In the genomic region with DNA sequence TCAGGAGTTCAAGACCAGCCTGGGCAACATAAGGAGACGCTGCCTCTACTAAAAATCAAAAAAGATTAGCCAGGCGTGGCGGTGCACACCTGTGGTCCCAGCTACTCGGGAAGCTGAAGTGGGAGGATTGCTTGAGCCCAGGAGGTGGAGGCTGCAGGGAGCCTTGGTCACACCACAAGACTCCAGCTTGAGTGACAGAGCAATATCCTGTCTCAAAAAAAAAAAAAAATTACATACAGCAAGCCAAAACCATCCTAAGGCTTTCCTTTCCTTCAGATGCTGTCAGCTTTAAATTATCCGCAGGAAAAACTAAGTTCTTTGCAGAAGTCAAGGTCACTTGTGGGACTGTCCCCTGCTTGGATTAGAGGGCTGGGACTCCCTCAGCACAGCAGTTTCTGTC, we compare ENCODE assay signal across 9 cellular contexts. TPM values are rescaled to one million over a fixed set of nuclear protein-coding genes. Genes with fewer than 3 reads are reported as not detected.
DNase-seq lines count a peak whose midpoint lies in the region; TF ChIP-seq lines count a peak whose summit lies in the region.
"Had no signal": no experiment of that assay in that cellular context is flagged by ENCODE, and none has a peak within 500 bp of the region (broad histone marks: within the 10 kb centered on the region; RNA-seq: fewer than 3 reads in every experiment).

No MANE protein-coding gene starts in this region.

- H3K27ac ChIP-seq in dorsolateral prefrontal cortex (peak overlapping the region in 34 of 59 donors; percentile 0 to 98 (median 92)), neural cell (ENCODE audit: low read length) (no peak overlapping the region)

- TF ChIP-seq EP300 in neural cell (conservative IDR thresholded peaks at IDR 0.05; ENCODE audit: poor library complexity, severe bottlenecking): no peak

- H3K9ac ChIP-seq in neural cell (ENCODE audit: low read length): peak overlapping the region; percentile 80

- no peaks in the 10 kb centered on the region for H3K36me3 ChIP-seq in neural cell (ENCODE audit: insufficient read depth, low read length)

- H3K4me3 ChIP-seq in NB4 (ENCODE audit: low read depth, low read length) (peak overlapping the region; percentile 92), dorsolateral prefrontal cortex (peak overlapping the region in 58 of 59 donors; percentile 70 to 99 (median 91)), neural cell (ENCODE audit: low read length) (peak overlapping the region; percentile 99)

- H3K9me3 ChIP-seq in neural cell (ENCODE audit: low read length): no peaks in the 10 kb centered on the region

- H3K27ac Mint-ChIP-seq in CD14-positive monocyte: peak overlapping the region in 6 of 7 donors; percentile 94 to 97 (median 96)

- peaks cover 51% of the 10 kb centered on the region for H3K4me1 Mint-ChIP-seq in CD14-positive monocyte

- H3K9me3 Mint-ChIP-seq in CD14-positive monocyte: no peaks in the 10 kb centered on the region

- intact Hi-C loops in CD14-positive monocyte (cut with micrococcal nuclease) (no loop called here), dorsolateral prefrontal cortex (cut with DNase I) (loop anchor here in 1 of 2 donors (2.0 kb wide), 1 partner anchor 166 kb away; no protein-coding TSS in a partner anchor)

- peaks cover 10 to 31% of the 10 kb centered on the region in 2 donors for H3K36me3 Mint-ChIP-seq in CD14-positive monocyte

- no peak overlapping the region for H2AFZ ChIP-seq in neural cell (ENCODE audit: low read depth, low read length)

- H3K4me2 ChIP-seq in neural cell (ENCODE audit: low read length): peak overlapping the region; percentile 87

- no peak for TF ChIP-seq RAD21 in neural cell (conservative IDR thresholded peaks at IDR 0.05)

- H3K27me3 ChIP-seq in dorsolateral prefrontal cortex (no peaks in the 10 kb centered on the region), neural cell (ENCODE audit: insufficient read depth, low read depth, low read length) (no peaks in the 10 kb centered on the region)

- TF ChIP-seq CTCF in CD14-positive monocyte (IDR thresholded peaks at IDR 0.05) (no peak), NB4 (IDR thresholded peaks at IDR 0.05; ENCODE audit: low read depth, low read length) (no peak), dorsolateral prefrontal cortex (IDR thresholded peaks at IDR 0.05 in 54 of 56, conservative IDR thresholded peaks at IDR 0.05 in 2 of 56; ENCODE audit: low read depth in 1 of 56, partially characterized antibody in 56 of 56) (no peak), neural cell (IDR thresholded peaks at IDR 0.05; ENCODE audit: poor library complexity, severe bottlenecking) (no peak)

- no peaks in the 10 kb centered on the region for H4K20me1 ChIP-seq in neural cell (ENCODE audit: insufficient read depth)

- no peak for TF ChIP-seq POLR2A in NB4 (IDR thresholded peaks at IDR 0.05; ENCODE audit: extremely low read depth, insufficient read length)

- peaks cover 26% of the 10 kb centered on the region for H3K79me2 ChIP-seq in neural cell (replicated peaks; ENCODE audit: insufficient read depth, low read length)

- H3K27me3 Mint-ChIP-seq in CD14-positive monocyte (ENCODE audit: low read depth in 3 of 3): peaks cover 0 to 2% (median 0%) of the 10 kb centered on the region in 3 donors

- peak overlapping the region; percentile 93 to 98 for H3K4me3 Mint-ChIP-seq in CD14-positive monocyte

- no peaks in the 10 kb centered on the region for H3F3A ChIP-seq in neural cell (ENCODE audit: insufficient read depth, low read length, poor library complexity, severe bottlenecking)

- DNase-seq in CD14-positive monocyte (ENCODE audit: low spot score) (no peak), NB4 (ENCODE audit: low read depth) (peak; percentile 27), dorsolateral prefrontal cortex (no peak), DMS 273 (lab: John Stamatoyannopoulos, UW; ENCODE audit: unreplicated experiment) (no peak), activated gamma-delta T cell treated with Interleukin-2 at 50 U/mL for 16 hours (no peak), NCI-H2171 treated with DMSO at 0.1 percent for 48 hours (lab: John Stamatoyannopoulos, UW) (no peak), hippocampal formation (lab: John Stamatoyannopoulos, UW) (no peak)
- DNase-seq: NCI-H1694 had no signal

- H3K9me2 ChIP-seq in neural cell (ENCODE audit: insufficient read depth, low read length): no peaks in the 10 kb centered on the region

TF ChIP-seq in neural cell, 6 proteins besides CTCF, POLR2A, EP300 and RAD21:
- TF ChIP-seq MXI1 (conservative IDR thresholded peaks at IDR 0.05; ENCODE audit: poor library complexity, severe bottlenecking) (no peak), EZH2 (IDR thresholded peaks at IDR 0.05; ENCODE audit: borderline replicate concordance, insufficient read depth, low read length, poor library complexity, severe bottlenecking) (no peak), TAF1 (IDR thresholded peaks at IDR 0.05; ENCODE audit: low read depth) (no peak), SMC3 (conservative IDR thresholded peaks at IDR 0.05; ENCODE audit: poor library complexity) (no peak), POLR2AphosphoS5 (IDR thresholded peaks at IDR 0.05) (no peak)
- TF ChIP-seq, protein P1, sequence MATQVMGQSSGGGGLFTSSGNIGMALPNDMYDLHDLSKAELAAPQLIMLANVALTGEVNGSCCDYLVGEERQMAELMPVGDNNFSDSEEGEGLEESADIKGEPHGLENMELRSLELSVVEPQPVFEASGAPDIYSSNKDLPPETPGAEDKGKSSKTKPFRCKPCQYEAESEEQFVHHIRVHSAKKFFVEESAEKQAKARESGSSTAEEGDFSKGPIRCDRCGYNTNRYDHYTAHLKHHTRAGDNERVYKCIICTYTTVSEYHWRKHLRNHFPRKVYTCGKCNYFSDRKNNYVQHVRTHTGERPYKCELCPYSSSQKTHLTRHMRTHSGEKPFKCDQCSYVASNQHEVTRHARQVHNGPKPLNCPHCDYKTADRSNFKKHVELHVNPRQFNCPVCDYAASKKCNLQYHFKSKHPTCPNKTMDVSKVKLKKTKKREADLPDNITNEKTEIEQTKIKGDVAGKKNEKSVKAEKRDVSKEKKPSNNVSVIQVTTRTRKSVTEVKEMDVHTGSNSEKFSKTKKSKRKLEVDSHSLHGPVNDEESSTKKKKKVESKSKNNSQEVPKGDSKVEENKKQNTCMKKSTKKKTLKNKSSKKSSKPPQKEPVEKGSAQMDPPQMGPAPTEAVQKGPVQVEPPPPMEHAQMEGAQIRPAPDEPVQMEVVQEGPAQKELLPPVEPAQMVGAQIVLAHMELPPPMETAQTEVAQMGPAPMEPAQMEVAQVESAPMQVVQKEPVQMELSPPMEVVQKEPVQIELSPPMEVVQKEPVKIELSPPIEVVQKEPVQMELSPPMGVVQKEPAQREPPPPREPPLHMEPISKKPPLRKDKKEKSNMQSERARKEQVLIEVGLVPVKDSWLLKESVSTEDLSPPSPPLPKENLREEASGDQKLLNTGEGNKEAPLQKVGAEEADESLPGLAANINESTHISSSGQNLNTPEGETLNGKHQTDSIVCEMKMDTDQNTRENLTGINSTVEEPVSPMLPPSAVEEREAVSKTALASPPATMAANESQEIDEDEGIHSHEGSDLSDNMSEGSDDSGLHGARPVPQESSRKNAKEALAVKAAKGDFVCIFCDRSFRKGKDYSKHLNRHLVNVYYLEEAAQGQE (IDR thresholded peaks at IDR 0.05; ENCODE audit: borderline replicate concordance): no peak

RNA-seq across cellular contexts. Expression of a gene that starts 1.3 kb away (rescaled TPM):
- 10 to 100 TPM; 55.7 to 86.1 TPM for polyA plus RNA-seq in CD14-positive monocyte
- total RNA-seq in dorsolateral prefrontal cortex: 100 to 1,000 TPM; 122 to 244 (median 194) TPM
- 65.7 and 101 TPM in 2 replicates for polyA plus RNA-seq in neural cell
- 88.1 and 99.0 TPM in 2 replicates for polyA minus RNA-seq in neural cell

RNA-seq across cellular contexts. Expression of a gene that starts 17.0 kb away (rescaled TPM):
- polyA plus RNA-seq in CD14-positive monocyte (100 to 1,000 TPM; 121 to 122 TPM), neural cell (169 and 175 TPM in 2 replicates)
- 100 to 1,000 TPM in 34 of 120 experiments, 10 to 100 TPM in 86; 65.8 to 125 (median 92.3) TPM for total RNA-seq in dorsolateral prefrontal cortex
- 51.2 and 63.3 TPM in 2 replicates for polyA minus RNA-seq in neural cell

RNA-seq across cellular contexts. Expression of a gene that starts 32.1 kb away (rescaled TPM):
- polyA plus RNA-seq in CD14-positive monocyte: 1 to 10 TPM; 1.7 to 2.0 TPM
- 10 to 100 TPM; 10.0 to 26.9 (median 17.8) TPM for total RNA-seq in dorsolateral prefrontal cortex
- 56.5 and 62.4 TPM in 2 replicates for polyA plus RNA-seq in neural cell
- polyA minus RNA-seq in neural cell: 22.2 TPM in 2 replicates

RNA-seq across cellular contexts. Expression of a gene that starts 35.0 kb away (rescaled TPM):
- polyA plus RNA-seq in CD14-positive monocyte (10 to 100 TPM in 1 of 2 donors, 1 to 10 TPM in 1; 8.8 to 16.0 TPM), neural cell (63.0 and 80.1 TPM in 2 replicates)
- 100 to 1,000 TPM in 76 of 120 experiments, 10 to 100 TPM in 44; 59.4 to 269 (median 110) TPM for total RNA-seq in dorsolateral prefrontal cortex
- 34.8 and 41.9 TPM in 2 replicates for polyA minus RNA-seq in neural cell

RNA-seq across cellular contexts. Expression of a gene that starts 39.9 kb away (rescaled TPM):
- polyA plus RNA-seq in CD14-positive monocyte (1 to 10 TPM; 1.0 to 1.6 TPM), neural cell (0.31 TPM in 1 of 2 replicates, not detected in the other)
- total RNA-seq in dorsolateral prefrontal cortex: 1 to 10 TPM in 2 of 120 experiments, under 1 TPM in 6, not detected in 112; 0.48 to 1.6 (median 0.78) TPM
- polyA minus RNA-seq in neural cell: not detected in 2 replicates

Comparison
In these comparisons a context has a peak if more than half of its experiments do, and no peak if none do; other contexts are left out.
1. RNA of a gene that starts 32.1 kb away (polyA plus RNA-seq): 56.5 to 62.4 TPM in neural cell; 1.7 to 2.0 TPM in CD14-positive monocyte; every median in the first group is over 10 times any median in the second.
2. Peak in every context shown above with its lines, with median percentiles within 50 percentile points of each other: H3K4me3 ChIP-seq.